8 cellular contexts compared by ENCODE assay signal in the genomic region with DNA sequence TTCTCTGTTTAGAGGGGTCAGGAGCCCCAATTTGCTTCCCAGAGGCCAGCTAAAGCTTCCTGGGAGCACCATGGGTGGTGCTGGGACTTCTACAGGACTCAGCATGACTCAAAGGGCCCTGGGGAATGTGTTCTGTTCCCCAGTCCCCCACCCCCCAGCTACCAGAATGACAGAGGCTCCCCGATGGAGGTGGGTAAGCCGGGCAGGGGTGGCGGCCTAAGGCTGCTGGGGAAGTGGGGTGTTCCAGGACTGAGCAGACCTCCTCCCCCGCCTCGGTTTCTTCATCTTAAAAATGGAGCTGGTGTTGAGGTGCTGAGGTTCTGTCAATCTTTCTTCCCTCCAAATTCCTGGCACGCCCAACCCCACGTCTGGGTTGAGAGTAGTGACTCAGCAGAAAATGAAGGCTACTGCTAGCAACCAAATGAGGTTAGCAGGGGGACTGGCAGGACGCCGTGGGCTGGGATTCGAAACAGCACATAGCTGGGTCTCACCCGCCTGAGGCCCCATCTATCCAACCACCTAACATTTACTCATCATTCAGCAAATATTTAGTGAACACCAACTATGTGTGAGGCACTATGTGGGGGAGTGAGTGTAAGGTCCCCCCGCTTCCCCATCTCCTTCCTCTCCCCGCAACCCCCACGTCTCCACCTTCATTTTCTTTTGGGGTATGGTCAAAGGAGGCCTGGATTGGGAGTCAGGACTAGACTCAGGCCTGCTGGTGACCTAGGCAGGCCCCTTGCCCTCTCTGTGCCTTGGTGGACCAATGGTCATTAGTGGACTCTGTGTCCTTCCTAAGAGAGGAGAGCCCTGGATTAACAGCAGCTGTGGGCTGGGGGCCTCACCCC. TPM values are rescaled to one million over a fixed set of nuclear protein-coding genes. Genes with fewer than 3 reads are reported as not detected.
DNase-seq lines count a peak whose midpoint lies in the region; ATAC-seq and TF ChIP-seq lines count a peak whose summit lies in the region.

No MANE protein-coding gene starts in this region.

- WGBS in psoas muscle, 3 donors = 71 to 78% (median 72%) methylated on average over 14 of the region's 14 CpGs

- H3K9me3 ChIP-seq in T-helper 17 cell (ENCODE audit: control insufficient read depth, low read length, poor library complexity, severe bottlenecking) = no peaks in the 10 kb centered on the region
- no peaks in the 10 kb centered on the region for H3K9me3 ChIP-seq in psoas muscle

- H3K27ac ChIP-seq in psoas muscle = peak overlapping the region; percentile 41

- peaks cover 17% of the 10 kb centered on the region for H3K27me3 Mint-ChIP-seq in T-helper 17 cell
- H3K27me3 Mint-ChIP-seq in immature natural killer cell (ENCODE audit: low read depth in 3 of 3) = peaks cover 4 to 17% (median 13%) of the 10 kb centered on the region in 3 donors

- intact Hi-C loops in psoas muscle (cut with DNase I) = no loop called here

- H3K27me3 ChIP-seq in psoas muscle (ENCODE audit: insufficient read depth in 3 of 3, low read length in 2 of 3) = peaks cover 0 to 8% (median 0%) of the 10 kb centered on the region in 3 donors

- H3K27ac Mint-ChIP-seq in T-helper 17 cell (no peak overlapping the region), immature natural killer cell (no peak overlapping the region)

- no peak overlapping the region for H3K4me3 ChIP-seq in foreskin fibroblast (ENCODE audit: low read depth in 1 of 2, low read length in 2 of 2)
- no peak overlapping the region for H3K4me3 ChIP-seq in psoas muscle

- no peaks in the 10 kb centered on the region for H3K4me1 ChIP-seq in psoas muscle

- TF ChIP-seq CTCF in foreskin fibroblast (IDR thresholded peaks at IDR 0.05; ENCODE audit: low read depth, low read length) = no peak
- TF ChIP-seq CTCF in psoas muscle (IDR thresholded peaks at IDR 0.05) = no peak

- H3K4me3 Mint-ChIP-seq in T-helper 17 cell = peak overlapping the region; percentile 36
- peak overlapping the region in 2 of 5 donors; percentile 7 to 30 for H3K4me3 Mint-ChIP-seq in immature natural killer cell

- DNase-seq in activated CD4-positive, alpha-beta T cell treated with anti-CD3 and anti-CD28 coated beads, Interleukin-2, amount 50 U/mL, for 48 hours = peak; percentile 40 to 48
- DNase-seq in activated CD4-positive, alpha-beta T cell treated with anti-CD3 and anti-CD28 coated beads for 4 hours = no peak
- DNase-seq in T-helper 17 cell (no peak), foreskin fibroblast (peak; percentile 79 to 90), psoas muscle (peak; percentile 62 to 69), NCI-H748 treated with DMSO at 0.1 percent for 48 hours (lab: John Stamatoyannopoulos, UW) (no peak), immature natural killer cell (no peak)

- no peak for ATAC-seq in T-helper 17 cell
- peak in 3 of 4 donors; percentile 9 to 29 (median 22) for ATAC-seq in psoas muscle
- ATAC-seq in GM21786 (IDR thresholded peaks at IDR 0.05; ENCODE audit: unreplicated experiment) = no peak

- H3K9me3 Mint-ChIP-seq in immature natural killer cell = no peaks in the 10 kb centered on the region

- peaks cover 2% of the 10 kb centered on the region for H3K36me3 Mint-ChIP-seq in T-helper 17 cell (ENCODE audit: low read depth)
- peaks cover 0 to 3% (median 0%) of the 10 kb centered on the region in 3 donors for H3K36me3 Mint-ChIP-seq in immature natural killer cell

- no peaks in the 10 kb centered on the region for H3K36me3 ChIP-seq in psoas muscle (ENCODE audit: insufficient read depth in 1 of 2, low read depth in 1 of 2)

- H3K4me1 Mint-ChIP-seq in T-helper 17 cell (peaks cover 12% of the 10 kb centered on the region), immature natural killer cell (peaks cover 10 to 12% of the 10 kb centered on the region in 2 donors)

RNA-seq across cellular contexts. Expression of a gene that starts 50.2 kb away (rescaled TPM):
- total RNA-seq in T-helper 17 cell (not detected), psoas muscle (not detected)
- polyA plus RNA-seq in psoas muscle (not detected), immature natural killer cell (not detected)

RNA-seq across cellular contexts. Expression of a gene that starts 55.3 kb away (rescaled TPM):
- total RNA-seq in T-helper 17 cell = 10 to 100 TPM; 27.0 to 27.8 TPM
- 10 to 100 TPM; 67.5 to 98.2 (median 72.0) TPM for total RNA-seq in psoas muscle
- 100 to 1,000 TPM in 2 of 3 donors, 10 to 100 TPM in 1; 92.9 to 178 (median 112) TPM for polyA plus RNA-seq in psoas muscle
- 10 to 100 TPM; 33.8 to 41.3 (median 35.8) TPM for polyA plus RNA-seq in immature natural killer cell

Comparison
In these comparisons a context has a peak if more than half of its experiments do, and no peak if none do; other contexts are left out.
1. DNase-seq: peak in activated CD4-positive, alpha-beta T cell treated with anti-CD3 and anti-CD28 coated beads, Interleukin-2, amount 50 U/mL, for 48 hours (2 of 2), foreskin fibroblast (2 of 2) and psoas muscle (2 of 2); none in activated CD4-positive, alpha-beta T cell treated with anti-CD3 and anti-CD28 coated beads for 4 hours (0 of 2), T-helper 17 cell (0 of 3), NCI-H748 treated with DMSO at 0.1 percent for 48 hours (single experiment) and immature natural killer cell (0 of 3).
2. ATAC-seq: peak in psoas muscle (3 of 4); none in T-helper 17 cell (single experiment) and GM21786 (single experiment).